Comparison of ENCODE assay signal across 16 cellular contexts in genomic region chr4:173253561-173253960, GRCh38.
DNase-seq lines count a peak whose midpoint lies in the region; ATAC-seq and TF ChIP-seq lines count a peak whose summit lies in the region.
"Had no signal": no experiment of that assay in that cellular context is flagged by ENCODE, and none has a peak within 500 bp of the region (broad histone marks: within the 10 kb centered on the region; RNA-seq: fewer than 3 reads in every experiment).

No MANE protein-coding gene starts in this region.

- no peak for ATAC-seq in CD4-positive, CD25-positive, alpha-beta regulatory T cell (ENCODE audit: low read depth in 2 of 2)
- no peak for ATAC-seq in T-helper 17 cell
- no peak for ATAC-seq in heart left ventricle
- ATAC-seq: CD8-positive, alpha-beta T cell; HepG2; SK-N-SH treated with all-trans-retinoic acid at 6 μM for 48 hours had no signal

- H3K36me3 ChIP-seq in CD4-positive, CD25-positive, alpha-beta regulatory T cell (ENCODE audit: control insufficient read depth, insufficient read depth, low read length) = peaks cover 1% of the 10 kb centered on the region
- no peaks in the 10 kb centered on the region for H3K36me3 ChIP-seq in HEK293 (ENCODE audit: control insufficient read depth in 2 of 2, insufficient read depth in 1 of 2, low read length in 2 of 2)
- H3K36me3 ChIP-seq in parathyroid adenoma (ENCODE audit: control insufficient read depth, insufficient read depth, low read length) = no peaks in the 10 kb centered on the region
- no peaks in the 10 kb centered on the region for H3K36me3 ChIP-seq in heart left ventricle

- no peak overlapping the region for H3K4me2 ChIP-seq in parathyroid adenoma (ENCODE audit: low read length)

- no peak for DNase-seq in CD4-positive, CD25-positive, alpha-beta regulatory T cell
- no peak for DNase-seq in T-helper 17 cell
- no peak for DNase-seq in NCI-H2171 (lab: John Stamatoyannopoulos, UW)
- DNase-seq in endothelial cell (ENCODE audit: low spot score) = no peak
- DNase-seq in heart left ventricle = no peak
- DNase-seq: AML-193; CD8-positive, alpha-beta T cell; NCI-H1417 treated with DMSO at 0.1 percent for 48 hours; NCI-H2029; NCI-H524 treated with DMSO at 0.1 percent for 48 hours; Peyer's patch; Right ventricle myocardium superior had no signal

- no peak overlapping the region for H2AFZ ChIP-seq in parathyroid adenoma

- POLR2A ChIA-PET in HEK293 (lab: Yijun Ruan, JAX) = no interaction called here

- intact Hi-C loops in heart left ventricle (cut with DNase I) = loop anchor here in 2 of 10 donors (10.0 kb wide), 1 partner anchor 79 kb away; no protein-coding TSS in a partner anchor

- peak overlapping the region in 2 of 3 donors; percentile 49 to 64 for H3K27ac Mint-ChIP-seq in CD4-positive, CD25-positive, alpha-beta regulatory T cell
- H3K27ac Mint-ChIP-seq in T-helper 17 cell (peak overlapping the region; percentile 83), endothelial cell (ENCODE audit: unreplicated experiment) (no peak overlapping the region)
- H3K27ac Mint-ChIP-seq: CD8-positive, alpha-beta T cell had no signal

- H3K4me1 Mint-ChIP-seq in CD4-positive, CD25-positive, alpha-beta regulatory T cell = peaks cover 0 to 22% (median 17%) of the 10 kb centered on the region in 4 donors
- H3K4me1 Mint-ChIP-seq in T-helper 17 cell (peaks cover 26% of the 10 kb centered on the region), endothelial cell (ENCODE audit: unreplicated experiment) (peaks cover 52% of the 10 kb centered on the region)

- H3K4me3 ChIP-seq in CD4-positive, CD25-positive, alpha-beta regulatory T cell (ENCODE audit: low read depth, low read length) = no peak overlapping the region
- H3K4me3 ChIP-seq in HEK293 (ENCODE audit: low read depth, low read length) = no peak overlapping the region
- H3K4me3 ChIP-seq in parathyroid adenoma (ENCODE audit: low read depth, low read length) = no peak overlapping the region
- H3K4me3 ChIP-seq in heart left ventricle = no peak overlapping the region
- H3K4me3 ChIP-seq: Peyer's patch had no signal

- H3K4me3 Mint-ChIP-seq in CD4-positive, CD25-positive, alpha-beta regulatory T cell = no peak overlapping the region
- no peak overlapping the region for H3K4me3 Mint-ChIP-seq in T-helper 17 cell
- H3K4me3 Mint-ChIP-seq in endothelial cell (ENCODE audit: unreplicated experiment) = no peak overlapping the region
- H3K4me3 Mint-ChIP-seq: CD8-positive, alpha-beta T cell had no signal

- H3K4me1 ChIP-seq in CD4-positive, CD25-positive, alpha-beta regulatory T cell (ENCODE audit: control insufficient read depth, insufficient read depth, low read length, poor library complexity, severe bottlenecking) = no peaks in the 10 kb centered on the region
- H3K4me1 ChIP-seq in HEK293 (ENCODE audit: control insufficient read depth, insufficient read depth, low read length) (peaks cover 3% of the 10 kb centered on the region), parathyroid adenoma (peaks cover 9% of the 10 kb centered on the region), heart left ventricle (peaks cover 0 to 7% (median 0%) of the 10 kb centered on the region in 12 donors)

- H3K79me2 ChIP-seq in parathyroid adenoma = peaks cover 2% of the 10 kb centered on the region

- no peak for TF ChIP-seq POLR2A in heart left ventricle (IDR thresholded peaks at IDR 0.05)

- H3K9me3 ChIP-seq in CD4-positive, CD25-positive, alpha-beta regulatory T cell (ENCODE audit: control insufficient read depth in 2 of 2, low read length in 2 of 2) = no peaks in the 10 kb centered on the region
- H3K9me3 ChIP-seq in HEK293 (ENCODE audit: control insufficient read depth, insufficient read depth, low read depth, low read length) (no peaks in the 10 kb centered on the region), T-helper 17 cell (ENCODE audit: control insufficient read depth, low read length, poor library complexity, severe bottlenecking) (no peaks in the 10 kb centered on the region), parathyroid adenoma (ENCODE audit: control insufficient read depth, low read length) (no peaks in the 10 kb centered on the region), heart left ventricle (no peaks in the 10 kb centered on the region)
- H3K9me3 ChIP-seq: Peyer's patch had no signal

- no peaks in the 10 kb centered on the region for H3K9me3 Mint-ChIP-seq in CD4-positive, CD25-positive, alpha-beta regulatory T cell
- H3K9me3 Mint-ChIP-seq in endothelial cell (ENCODE audit: unreplicated experiment) = no peaks in the 10 kb centered on the region
- H3K9me3 Mint-ChIP-seq: CD8-positive, alpha-beta T cell had no signal

- H3K27me3 Mint-ChIP-seq in CD4-positive, CD25-positive, alpha-beta regulatory T cell = no peaks in the 10 kb centered on the region
- H3K27me3 Mint-ChIP-seq in T-helper 17 cell (no peaks in the 10 kb centered on the region), endothelial cell (ENCODE audit: unreplicated experiment) (no peaks in the 10 kb centered on the region)

- H3K27me3 ChIP-seq in CD4-positive, CD25-positive, alpha-beta regulatory T cell (ENCODE audit: control insufficient read depth, insufficient read depth, low read length) = no peaks in the 10 kb centered on the region
- H3K27me3 ChIP-seq in parathyroid adenoma (ENCODE audit: control insufficient read depth, insufficient read depth, low read length) = no peaks in the 10 kb centered on the region
- H3K27me3 ChIP-seq in heart left ventricle = no peaks in the 10 kb centered on the region
- H3K27me3 ChIP-seq: Peyer's patch had no signal

- CTCF ChIA-PET in HEK293 (lab: Yijun Ruan, JAX) = interaction anchor here (0.5 to 3.7 kb wide), 8 partner anchors 48 to 302 kb away, joined by 3 to 18 read pairs (median 3); partner anchors contain the start of gene GALNT7

- no peak overlapping the region for H3K9ac ChIP-seq in parathyroid adenoma

- peaks cover 8% of the 10 kb centered on the region for H3K36me3 Mint-ChIP-seq in CD4-positive, CD25-positive, alpha-beta regulatory T cell
- H3K36me3 Mint-ChIP-seq in T-helper 17 cell (ENCODE audit: low read depth) (peaks cover 18% of the 10 kb centered on the region), endothelial cell (ENCODE audit: low read depth, unreplicated experiment) (no peaks in the 10 kb centered on the region)

- TF ChIP-seq CTCF in HEK293 (tag by site-specific recombination; IDR thresholded peaks at IDR 0.05) = no peak
- TF ChIP-seq CTCF in parathyroid adenoma (IDR thresholded peaks at IDR 0.05) = no peak
- no peak for TF ChIP-seq CTCF in endothelial cell (IDR thresholded peaks at IDR 0.05; ENCODE audit: unreplicated experiment)
- no peak for TF ChIP-seq CTCF in heart left ventricle (IDR thresholded peaks at IDR 0.05)

- WGBS in heart left ventricle, 4 donors = 91 to 94% (median 93%) methylated on average over 2 of the region's 2 CpGs

- H3K27ac ChIP-seq in CD4-positive, CD25-positive, alpha-beta regulatory T cell (ENCODE audit: insufficient read depth, low read length, poor library complexity, severe bottlenecking) = no peak overlapping the region
- no peak overlapping the region for H3K27ac ChIP-seq in HEK293 (ENCODE audit: extremely low read depth, low read depth, low read length)
- H3K27ac ChIP-seq in parathyroid adenoma = peak overlapping the region; percentile 47
- H3K27ac ChIP-seq in heart left ventricle = no peak overlapping the region
- H3K27ac ChIP-seq: Peyer's patch had no signal

TF ChIP-seq in HEK293, 187 proteins besides CTCF, POLR2A, EP300 and RAD21:
- TF ChIP-seq GLIS1 (tag by site-specific recombination; IDR thresholded peaks at IDR 0.05) = 0 out of 2 replicates have a peak, but pooled peaks have one; percentile 11
- TF ChIP-seq ZNF624 (tag by site-specific recombination; IDR thresholded peaks at IDR 0.05) = no peak
- no peak for TF ChIP-seq ZNF549 (tag by site-specific recombination; IDR thresholded peaks at IDR 0.05)
- no peak for TF ChIP-seq ZFP37 (tag by site-specific recombination; IDR thresholded peaks at IDR 0.05)
